In genomic region chr17:46127524-46127923, GRCh38 we compare ENCODE assay signal across 33 cellular contexts.
"Had no signal": no experiment of that assay in that cellular context is flagged by ENCODE, and none has a peak within 500 bp of the region (broad histone marks: within the 10 kb centered on the region; RNA-seq: fewer than 3 reads in every experiment).

No MANE protein-coding gene starts in this region.

- H3K9me3 ChIP-seq: breast epithelium, gastrocnemius medialis, left lung, lower lobe of right lung, mucosa of descending colon, pancreas, right atrium auricular region, spleen, testis, transverse colon, uterus had no signal

- H3K4me3 ChIP-seq: breast epithelium, gastrocnemius medialis, left lung, lower lobe of right lung, mucosa of descending colon, pancreas, right atrium auricular region, spleen, testis, transverse colon, uterus had no signal

- H3K27ac Mint-ChIP-seq: activated naive CD4-positive, alpha-beta T cell treated with anti-CD3 and anti-CD28 coated beads for 36 hours; activated T-helper 1 cell treated with anti-CD3 and anti-CD28 coated beads, Interleukin-12 subunit alpha, Interleukin-12 subunit beta, Interleukin-2, Interleukin-4 antibody, amounts not matched to agents 30 ng/mL and 10 ng/mL and 1 ng/mL, durations not matched to agents 14 hours and 24 hours and 36 hours had no signal

- FAIRE-seq: colon, islet of Langerhans, pancreas, TTC549 had no signal

- H3K27ac ChIP-seq: breast epithelium, left lung, lower lobe of right lung, spleen, testis, transverse colon, uterus, VCaP had no signal

- H3K27me3 ChIP-seq: breast epithelium, gastrocnemius medialis, left lung, pancreas, right atrium auricular region, spleen, testis, transverse colon, uterus had no signal

- ATAC-seq: activated CD4-positive, CD25-positive, alpha-beta regulatory T cell treated with anti-CD3 and anti-CD28 coated beads, Interleukin-2, amount 50 U/mL, for 24 hours; gastrocnemius medialis; left lung; lower lobe of right lung; mucosa of descending colon; pancreas; stimulated activated naive CD8-positive, alpha-beta T cell treated with anti-CD3 and anti-CD28 coated beads, Interleukin-15, Interleukin-2, amounts not matched to agents 100 U/mL and 50 U/mL, for 24 hours had no signal

- H3K9me3 Mint-ChIP-seq: activated naive CD4-positive, alpha-beta T cell treated with anti-CD3 and anti-CD28 coated beads for 36 hours; activated T-helper 1 cell treated with anti-CD3 and anti-CD28 coated beads, Interleukin-12 subunit alpha, Interleukin-12 subunit beta, Interleukin-2, Interleukin-4 antibody, amounts not matched to agents 30 ng/mL and 10 ng/mL and 1 ng/mL, durations not matched to agents 14 hours and 24 hours and 36 hours had no signal

- H3K36me3 ChIP-seq: breast epithelium, gastrocnemius medialis, left lung, lower lobe of right lung, pancreas, right atrium auricular region, transverse colon, uterus had no signal

- H3K4me3 Mint-ChIP-seq: activated naive CD4-positive, alpha-beta T cell treated with anti-CD3 and anti-CD28 coated beads for 36 hours; activated T-helper 1 cell treated with anti-CD3 and anti-CD28 coated beads, Interleukin-12 subunit alpha, Interleukin-12 subunit beta, Interleukin-2, Interleukin-4 antibody, amounts not matched to agents 30 ng/mL and 10 ng/mL and 1 ng/mL, durations not matched to agents 14 hours and 24 hours and 36 hours had no signal

- H3K4me1 ChIP-seq: breast epithelium had no signal

- DNase-seq: activated CD4-positive, alpha-beta T cell treated with anti-CD3 and anti-CD28 coated beads for 48 hours; activated CD4-positive, alpha-beta T cell treated with anti-CD3 and anti-CD28 coated beads, Interleukin-2, amount 50 U/mL, for 48 hours; activated CD8-positive, alpha-beta memory T cell treated with anti-CD3 and anti-CD28 coated beads for 24 hours; activated CD8-positive, alpha-beta memory T cell treated with anti-CD3 and anti-CD28 coated beads, Interleukin-2, amount 50 U/mL, for 4 hours; activated effector memory CD4-positive, alpha-beta T cell treated with anti-CD3 and anti-CD28 coated beads, Interleukin-2, amount 50 U/mL, for 16 hours; activated naive CD4-positive, alpha-beta T cell treated with anti-CD3 and anti-CD28 coated beads for 36 hours; activated T-cell treated with anti-CD3 and anti-CD28 coated beads, Interleukin-2, amount 50 U/mL, for 1 hour; dermis blood vessel endothelial cell; effector CD4-positive, alpha-beta T cell; erythroblast; gastrocnemius medialis; glutamatergic neuron; left lung; lower lobe of right lung; mesendoderm; mucosa of descending colon; nucleus accumbens; pancreas; spleen; stimulated activated CD4-positive, alpha-beta T cell treated with anti-CD3 and anti-CD28 coated beads, Interleukin-2, amount 100 ng/mL, for 48 hours; stimulated activated naive CD8-positive, alpha-beta T cell treated with anti-CD3 and anti-CD28 coated beads, Interleukin-15, Interleukin-2, amounts not matched to agents 100 U/mL and 50 U/mL, for 24 hours; T-helper 9 cell; testis; transverse colon; uterus had no signal
